ENCODE assay signal across 1 cellular context in genomic region chrX:15269618-15270521, GRCh38.
TF ChIP-seq lines count a peak whose summit lies in the region.

Gene ASB9, minus strand, starts transcription at chrX:15270083. Its CDS starts 209 bp downstream, at chrX:15269874.

TF ChIP-seq in WTC11, 78 proteins besides CTCF, POLR2A, EP300 and RAD21 (continued from another document):
- no peak for TF ChIP-seq ZNF532 (CRISPR knock-in tag; IDR thresholded peaks at IDR 0.05; ENCODE audit: borderline replicate concordance)
- no peak for TF ChIP-seq ATF2 (CRISPR knock-in tag; IDR thresholded peaks at IDR 0.05; ENCODE audit: borderline replicate concordance, low read depth)
- no peak for TF ChIP-seq JAZF1 (CRISPR knock-in tag; IDR thresholded peaks at IDR 0.05)
- no peak for TF ChIP-seq GABPB1 (CRISPR knock-in tag; IDR thresholded peaks at IDR 0.05)
- no peak for TF ChIP-seq GRHL2 (CRISPR knock-in tag; IDR thresholded peaks at IDR 0.05; ENCODE audit: insufficient replicate concordance, severe bottlenecking)
- TF ChIP-seq IRF2 (CRISPR knock-in tag; IDR thresholded peaks at IDR 0.05; ENCODE audit: borderline replicate concordance, low read depth) = no peak
